Comparison of ENCODE assay signal across 23 cellular contexts in the genomic region with DNA sequence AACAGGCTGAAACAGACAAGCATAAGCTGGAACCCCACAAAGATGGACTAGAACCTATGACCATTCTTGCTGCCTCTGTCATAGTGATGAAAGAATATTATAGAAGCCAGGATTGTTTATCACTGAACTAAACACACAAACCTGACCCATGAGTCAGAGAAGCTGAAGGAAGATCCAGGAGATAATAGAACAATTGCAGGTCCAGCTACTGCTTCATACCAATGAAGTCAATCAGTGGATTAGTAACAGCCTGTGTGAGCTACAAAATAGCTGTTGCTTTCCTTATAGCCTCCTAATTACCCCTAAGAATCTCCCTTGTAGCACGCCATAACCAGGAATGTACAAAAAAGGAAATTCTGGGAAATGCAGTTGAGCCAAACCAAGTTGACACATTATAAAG.
A peak's percentile ranks its signal among the peaks of the same experiment; 100 is the strongest.
DNase-seq lines count a peak whose midpoint lies in the region; ATAC-seq, FAIRE-seq and TF ChIP-seq lines count a peak whose summit lies in the region.
"Had no signal": no experiment of that assay in that cellular context is flagged by ENCODE, and none has a peak within 500 bp of the region (broad histone marks: within the 10 kb centered on the region; RNA-seq: fewer than 3 reads in every experiment).

No MANE protein-coding gene starts in this region.

- TF ChIP-seq CTCF in RWPE2 (IDR thresholded peaks at IDR 0.05; ENCODE audit: poor library complexity, severe bottlenecking) (no peak), foreskin keratinocyte (conservative IDR thresholded peaks at IDR 0.05) (no peak), ascending aorta (IDR thresholded peaks at IDR 0.05) (no peak)

- H3K9me3 ChIP-seq in RWPE2 (ENCODE audit: severe bottlenecking) = no peaks in the 10 kb centered on the region
- no peaks in the 10 kb centered on the region for H3K9me3 ChIP-seq in ascending aorta
- H3K9me3 ChIP-seq: BLaER1, esophagus squamous epithelium, MG63 had no signal

- H3K36me3 Mint-ChIP-seq in activated naive CD4-positive, alpha-beta T cell treated with anti-CD3 and anti-CD28 coated beads, Interleukin-2, amount 10 ng/mL, durations not matched to agents 7 days and 5 days = no peaks in the 10 kb centered on the region
- H3K36me3 Mint-ChIP-seq: activated naive CD4-positive, alpha-beta T cell treated with anti-CD3 and anti-CD28 coated beads, Interleukin-2, amount 50 U/mL, for 72 hours; memory B cell had no signal

- H3K27me3 ChIP-seq in RWPE2 (ENCODE audit: insufficient read depth, poor library complexity, severe bottlenecking) (no peaks in the 10 kb centered on the region), foreskin keratinocyte (no peaks in the 10 kb centered on the region), ascending aorta (no peaks in the 10 kb centered on the region)
- H3K27me3 ChIP-seq: BLaER1, esophagus squamous epithelium, MG63 had no signal

- no peak for TF ChIP-seq POLR2A in H54 (IDR thresholded peaks at IDR 0.05; ENCODE audit: low read depth, low read length)

- H3K9me3 Mint-ChIP-seq in activated naive CD4-positive, alpha-beta T cell treated with anti-CD3 and anti-CD28 coated beads, Interleukin-2, amount 10 ng/mL, durations not matched to agents 7 days and 5 days = peaks cover 5% of the 10 kb centered on the region
- H3K9me3 Mint-ChIP-seq: activated B cell treated with CpG ODN at 0.5 μM for 24 hours had no signal

- CTCF ChIA-PET in activated naive CD4-positive, alpha-beta T cell treated with anti-CD3 and anti-CD28 coated beads, Interleukin-2, amount 10 ng/mL, durations not matched to agents 7 days and 5 days (lab: Charles Lee) = no interaction called here

- H3K27ac ChIP-seq in RWPE2 (ENCODE audit: poor library complexity, severe bottlenecking) = peak overlapping the region; percentile 33
- H3K27ac ChIP-seq in foreskin keratinocyte = no peak overlapping the region
- no peak overlapping the region for H3K27ac ChIP-seq in ascending aorta
- H3K27ac ChIP-seq: BLaER1, esophagus squamous epithelium had no signal

- peak; percentile 50 for FAIRE-seq in H54 (lab: Jason Lieb, UNC)
- FAIRE-seq: D721Med had no signal

- H3K4me1 ChIP-seq in RWPE2 (ENCODE audit: insufficient read depth, poor library complexity, severe bottlenecking) = peaks cover 15% of the 10 kb centered on the region
- H3K4me1 ChIP-seq in foreskin keratinocyte = peaks cover 11% of the 10 kb centered on the region
- H3K4me1 ChIP-seq in ascending aorta = no peaks in the 10 kb centered on the region
- H3K4me1 ChIP-seq: BLaER1, esophagus squamous epithelium had no signal

- H3K4me3 Mint-ChIP-seq in activated naive CD4-positive, alpha-beta T cell treated with anti-CD3 and anti-CD28 coated beads, Interleukin-2, amount 10 ng/mL, durations not matched to agents 7 days and 5 days = no peak overlapping the region
- H3K4me3 Mint-ChIP-seq: activated B cell treated with CpG ODN at 0.5 μM for 24 hours; activated T-cell treated with anti-CD3 and anti-CD28 coated beads, Interleukin-2, amount 50 U/mL, for 72 hours; immature natural killer cell; memory B cell; natural killer cell treated with Interleukin-12 subunit alpha and Interleukin-12 subunit beta and Interleukin-15 and Interleukin-18, amount 100 ng/mL, for 72 hours had no signal

- H3K36me3 ChIP-seq in RWPE2 (ENCODE audit: low read depth) (no peaks in the 10 kb centered on the region), ascending aorta (no peaks in the 10 kb centered on the region)
- H3K36me3 ChIP-seq: BLaER1, esophagus squamous epithelium, MG63 had no signal

- intact Hi-C loops in ascending aorta (cut with DNase I) = no loop called here

- no peak overlapping the region for H3K27ac Mint-ChIP-seq in activated naive CD4-positive, alpha-beta T cell treated with anti-CD3 and anti-CD28 coated beads, Interleukin-2, amount 10 ng/mL, durations not matched to agents 7 days and 5 days
- H3K27ac Mint-ChIP-seq: activated B cell treated with CpG ODN at 0.5 μM for 24 hours; activated naive CD4-positive, alpha-beta T cell treated with anti-CD3 and anti-CD28 coated beads, Interleukin-2, amount 50 U/mL, for 72 hours; activated T-cell treated with anti-CD3 and anti-CD28 coated beads, Interleukin-2, amount 50 U/mL, for 72 hours; immature natural killer cell; memory B cell; natural killer cell treated with Interleukin-12 subunit alpha and Interleukin-12 subunit beta and Interleukin-15 and Interleukin-18, amount 100 ng/mL, for 72 hours had no signal

- H3K27me3 Mint-ChIP-seq in activated naive CD4-positive, alpha-beta T cell treated with anti-CD3 and anti-CD28 coated beads, Interleukin-2, amount 10 ng/mL, durations not matched to agents 7 days and 5 days = no peaks in the 10 kb centered on the region
- H3K27me3 Mint-ChIP-seq: activated B cell treated with CpG ODN at 0.5 μM for 24 hours; memory B cell; natural killer cell treated with Interleukin-12 subunit alpha and Interleukin-12 subunit beta and Interleukin-15 and Interleukin-18, amount 100 ng/mL, for 72 hours had no signal

- no peaks in the 10 kb centered on the region for H3K4me1 Mint-ChIP-seq in activated naive CD4-positive, alpha-beta T cell treated with anti-CD3 and anti-CD28 coated beads, Interleukin-2, amount 10 ng/mL, durations not matched to agents 7 days and 5 days
- H3K4me1 Mint-ChIP-seq: activated B cell treated with CpG ODN at 0.5 μM for 24 hours, immature natural killer cell, memory B cell had no signal

- no peak for DNase-seq in H54 (ENCODE audit: insufficient read length, low spot score)
- DNase-seq in RWPE2 (ENCODE audit: low spot score) = no peak
- peak; percentile 82 to 94 for DNase-seq in foreskin keratinocyte
- peak; percentile 12 for DNase-seq in skeletal muscle cell (ENCODE audit: low read depth)
- no peak for DNase-seq in ascending aorta (ENCODE audit: low spot score in 2 of 2)
- no peak for DNase-seq in activated naive CD4-positive, alpha-beta T cell treated with anti-CD3 and anti-CD28 coated beads, Interleukin-2, amount 10 ng/mL, durations not matched to agents 7 days and 5 days
- DNase-seq: activated B cell treated with CpG ODN at 0.5 μM for 24 hours; activated CD8-positive, alpha-beta memory T cell treated with anti-CD3 and anti-CD28 coated beads for 24 hours; activated T-cell treated with anti-CD3 and anti-CD28 coated beads, Interleukin-2, amount 50 U/mL, for 72 hours; esophagus squamous epithelium; immature natural killer cell; MG63; NCI-H187 treated with DMSO at 0.1 percent for 48 hours; NCI-H446 treated with DMSO at 0.1 percent for 48 hours; SIG-M5; small intestine; stimulated activated CD4-positive, alpha-beta T cell treated with anti-CD3 and anti-CD28 coated beads, Interleukin-4, amount 100 ng/mL, for 4 hours had no signal

- peak; percentile 97 for ATAC-seq in RWPE2 (ENCODE audit: low read depth)
- ATAC-seq in foreskin keratinocyte = peak; percentile 90
- no peak for ATAC-seq in GM21528 (IDR thresholded peaks at IDR 0.05; ENCODE audit: low FRiP score, unreplicated experiment)
- ATAC-seq: activated naive CD4-positive, alpha-beta T cell treated with anti-CD3 and anti-CD28 coated beads, Interleukin-2, amount 50 U/mL, for 72 hours; activated T-cell treated with anti-CD3 and anti-CD28 coated beads, Interleukin-2, amount 50 U/mL, for 72 hours; natural killer cell treated with Interleukin-12 subunit alpha and Interleukin-12 subunit beta and Interleukin-15 and Interleukin-18, amount 100 ng/mL, for 72 hours had no signal

- H3K4me3 ChIP-seq in RWPE2 (ENCODE audit: severe bottlenecking) (no peak overlapping the region), skeletal muscle cell (ENCODE audit: low read depth, low read length) (no peak overlapping the region), ascending aorta (no peak overlapping the region)
- H3K4me3 ChIP-seq: BLaER1, esophagus squamous epithelium, MG63 had no signal

Comparison
In these comparisons a context has a peak if more than half of its experiments do, and no peak if none do; other contexts are left out.
1. DNase-seq: peak in foreskin keratinocyte (2 of 2) and skeletal muscle cell (single experiment); none in H54 (single experiment), RWPE2 (single experiment), ascending aorta (0 of 2) and activated naive CD4-positive, alpha-beta T cell treated with anti-CD3 and anti-CD28 coated beads, Interleukin-2, amount 10 ng/mL, durations not matched to agents 7 days and 5 days (single experiment).